9 cellular contexts compared by ENCODE assay signal in the genomic region with DNA sequence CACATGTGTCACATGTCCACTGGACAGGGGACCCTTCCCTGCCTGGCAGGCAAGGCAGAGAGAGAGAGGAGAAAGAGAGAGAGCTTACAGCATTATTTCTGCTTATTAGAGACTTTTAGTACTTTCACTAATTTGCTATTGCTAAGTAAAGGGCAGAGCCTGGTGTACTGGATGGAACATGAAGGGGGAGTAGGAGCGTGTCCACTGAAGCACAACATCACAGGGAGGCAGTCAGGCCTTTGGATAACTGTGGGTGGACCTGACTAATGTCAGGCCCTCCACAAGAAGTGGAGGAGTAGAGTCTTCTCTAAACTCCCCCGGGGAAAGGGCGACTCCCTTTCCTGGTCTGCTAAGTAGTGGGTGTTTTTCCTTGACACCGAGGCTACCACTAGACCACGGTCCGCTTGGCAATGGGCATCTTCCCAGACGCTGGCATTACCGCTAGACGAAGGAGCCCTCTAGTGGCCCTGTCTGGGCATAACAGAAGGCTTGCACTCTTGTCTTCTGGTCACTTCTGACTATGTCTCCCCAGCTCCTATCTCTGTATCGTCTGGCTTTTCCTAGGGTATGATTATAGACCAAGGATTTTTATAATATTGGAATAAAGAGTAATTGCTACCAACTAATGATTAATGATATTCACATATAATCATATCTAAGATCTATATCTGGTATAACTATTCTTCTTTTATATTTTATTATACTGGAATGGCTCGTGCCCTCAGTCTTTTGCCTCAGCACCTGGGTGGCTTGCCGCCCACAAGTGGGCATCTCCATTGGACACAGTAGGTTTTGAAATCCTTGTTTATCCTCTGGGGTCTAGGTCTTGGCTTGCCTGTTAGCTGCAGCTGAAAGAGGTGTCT. TPM values are rescaled to one million over a fixed set of nuclear protein-coding genes. Genes with fewer than 3 reads are reported as not detected.
DNase-seq lines count a peak whose midpoint lies in the region; ATAC-seq and TF ChIP-seq lines count a peak whose summit lies in the region.
"Not testable (repeated sequence)": the region's sequence is repeated elsewhere in the genome, so short reads cannot be mapped to it uniquely, and the experiment has no call there.
"Had no signal": no experiment of that assay in that cellular context is flagged by ENCODE, and none has a peak within 500 bp of the region (broad histone marks: within the 10 kb centered on the region; RNA-seq: fewer than 3 reads in every experiment).

No MANE protein-coding gene starts in this region.

- peaks cover 23% of the 10 kb centered on the region for H3K27me3 Mint-ChIP-seq in activated CD4-positive, alpha-beta T cell treated with anti-CD3 and anti-CD28 coated beads, Interleukin-2, amount 10 ng/mL, durations not matched to agents 7 days and 5 days
- peaks cover 54% of the 10 kb centered on the region for H3K27me3 Mint-ChIP-seq in MCF 10A (ENCODE audit: insufficient read depth, unreplicated experiment)

- H3K9me3 Mint-ChIP-seq in activated CD4-positive, alpha-beta T cell treated with anti-CD3 and anti-CD28 coated beads, Interleukin-2, amount 10 ng/mL, durations not matched to agents 7 days and 5 days; MCF 10A (ENCODE audit: unreplicated experiment): not testable (repeated sequence)

- H3K27ac Mint-ChIP-seq in activated CD4-positive, alpha-beta T cell treated with anti-CD3 and anti-CD28 coated beads, Interleukin-2, amount 10 ng/mL, durations not matched to agents 7 days and 5 days; MCF 10A (ENCODE audit: low read depth, unreplicated experiment): not testable (repeated sequence)

- H3F3A ChIP-seq in DOHH2 (ENCODE audit: control insufficient read depth, insufficient read depth) = not testable (repeated sequence)

- H3K4me3 Mint-ChIP-seq in activated CD4-positive, alpha-beta T cell treated with anti-CD3 and anti-CD28 coated beads, Interleukin-2, amount 10 ng/mL, durations not matched to agents 7 days and 5 days; MCF 10A (ENCODE audit: unreplicated experiment): not testable (repeated sequence)

- POLR2A ChIA-PET in activated CD4-positive, alpha-beta T cell treated with anti-CD3 and anti-CD28 coated beads, Interleukin-2, amount 10 ng/mL, durations not matched to agents 7 days and 5 days (lab: Charles Lee); MCF 10A (lab: Yijun Ruan, JAX): not testable (repeated sequence)

- not testable (repeated sequence) for H3K4me2 ChIP-seq in DOHH2 (ENCODE audit: low read length)

- H3K9me3 ChIP-seq in DOHH2 (ENCODE audit: control insufficient read depth, insufficient read depth, low read length); right atrium auricular region; thoracic aorta: not testable (repeated sequence)

- H3K9me2 ChIP-seq in DOHH2 (replicated peaks; ENCODE audit: control insufficient read depth, low read length) = not testable (repeated sequence)

- not testable (repeated sequence) for H3K36me3 ChIP-seq in DOHH2 (ENCODE audit: control insufficient read depth, low read length); right atrium auricular region; thoracic aorta

- not testable (repeated sequence) for H3K4me1 Mint-ChIP-seq in activated CD4-positive, alpha-beta T cell treated with anti-CD3 and anti-CD28 coated beads, Interleukin-2, amount 10 ng/mL, durations not matched to agents 7 days and 5 days; MCF 10A (ENCODE audit: insufficient read depth, unreplicated experiment)

- CTCF ChIA-PET in activated CD4-positive, alpha-beta T cell treated with anti-CD3 and anti-CD28 coated beads, Interleukin-2, amount 10 ng/mL, durations not matched to agents 7 days and 5 days (lab: Charles Lee) = not testable (repeated sequence)
- CTCF ChIA-PET in MCF 10A (lab: Yijun Ruan, JAX) = interaction anchor here (0.6 to 4.4 kb wide), 15 partner anchors 14 to 1392 kb away, joined by 3 to 31 read pairs (median 4); a partner anchor contains a TSS

- not testable (repeated sequence) for H3K4me1 ChIP-seq in DOHH2 (ENCODE audit: control insufficient read depth, low read length); right atrium auricular region; thoracic aorta (ENCODE audit: control insufficient read depth in 1 of 2, low read depth in 2 of 2)

- not testable (repeated sequence) for BruUV-seq in MCF 10A (replicated peaks; lab: Mats Ljungman, UMichigan)

- H3K36me3 Mint-ChIP-seq in activated CD4-positive, alpha-beta T cell treated with anti-CD3 and anti-CD28 coated beads, Interleukin-2, amount 10 ng/mL, durations not matched to agents 7 days and 5 days (ENCODE audit: low read depth); MCF 10A (ENCODE audit: insufficient read depth, unreplicated experiment): not testable (repeated sequence)

- H3K79me2 ChIP-seq in DOHH2 (ENCODE audit: control insufficient read depth, low read length) = not testable (repeated sequence)

- not testable (repeated sequence) for H3K4me3 ChIP-seq in DOHH2 (ENCODE audit: low read length); right atrium auricular region; thoracic aorta

- DNase-seq in NOMO-1 (lab: John Stamatoyannopoulos, UW; ENCODE audit: unreplicated experiment in 2 of 2) = peak; percentile 0 to 2
- DNase-seq in activated CD4-positive, alpha-beta T cell treated with anti-CD3 and anti-CD28 coated beads, Interleukin-2, amount 10 ng/mL, durations not matched to agents 7 days and 5 days = peak; percentile 40
- peak; percentile 72 for DNase-seq in MCF 10A (ENCODE audit: unreplicated experiment)
- peak; percentile 64 for DNase-seq in right atrium auricular region (ENCODE audit: low spot score)
- peak; percentile 84 for DNase-seq in posterior vena cava (ENCODE audit: low spot score)
- not testable (repeated sequence) for DNase-seq in thoracic aorta (ENCODE audit: low spot score)

- intact Hi-C loops in MCF 10A (cut with micrococcal nuclease) = loop anchor here (1.0 to 2.0 kb wide), 2 partner anchors 84 to 92 kb away; no protein-coding TSS in a partner anchor
- intact Hi-C loops in posterior vena cava (cut with DNase I) = not testable (repeated sequence)

- TF ChIP-seq CTCF in DOHH2 (IDR thresholded peaks at IDR 0.05; ENCODE audit: low read depth, low read length, poor library complexity, severe bottlenecking) (peak; percentile 61), LNCAP (IDR thresholded peaks at IDR 0.05) (peak; percentile 60), MCF 10A (IDR thresholded peaks at IDR 0.05; ENCODE audit: unreplicated experiment) (peak; percentile 91), right atrium auricular region (IDR thresholded peaks at IDR 0.05) (peak; percentile 64 to 72), thoracic aorta (IDR thresholded peaks at IDR 0.05) (peak; percentile 45)

- not testable (repeated sequence) for H4K20me1 ChIP-seq in DOHH2 (ENCODE audit: control insufficient read depth, insufficient read depth, low read depth, low read length)

- ATAC-seq in thoracic aorta (ENCODE audit: insufficient number of reproducible peaks, low FRiP score, low read depth) = not testable (repeated sequence)

- H3K27me3 ChIP-seq in DOHH2 (ENCODE audit: control insufficient read depth, low read length); right atrium auricular region; thoracic aorta (replicated peaks; ENCODE audit: insufficient read depth): not testable (repeated sequence)

- H3K27ac ChIP-seq in DOHH2 (ENCODE audit: low read depth, low read length); right atrium auricular region; thoracic aorta: not testable (repeated sequence)

RNA-seq across cellular contexts. Expression of a gene that starts 11.5 kb away (rescaled TPM):
- not detected for total RNA-seq in activated CD4-positive, alpha-beta T cell treated with anti-CD3 and anti-CD28 coated beads, Interleukin-2, amount 10 ng/mL, durations not matched to agents 7 days and 5 days
- not detected in 2 replicates for total RNA-seq in MCF 10A (2022)
- total RNA-seq in right atrium auricular region = not detected
- not detected for total RNA-seq in posterior vena cava
- total RNA-seq in thoracic aorta = not detected
- total RNA-seq: H7 had no signal

RNA-seq across cellular contexts. Expression of a gene that starts 36.7 kb away (rescaled TPM):
- not detected for total RNA-seq in activated CD4-positive, alpha-beta T cell treated with anti-CD3 and anti-CD28 coated beads, Interleukin-2, amount 10 ng/mL, durations not matched to agents 7 days and 5 days
- total RNA-seq in MCF 10A (2022) (not detected in 2 replicates), right atrium auricular region (not detected), posterior vena cava (not detected), thoracic aorta (not detected)
- total RNA-seq: H7 had no signal
